In the genomic region with DNA sequence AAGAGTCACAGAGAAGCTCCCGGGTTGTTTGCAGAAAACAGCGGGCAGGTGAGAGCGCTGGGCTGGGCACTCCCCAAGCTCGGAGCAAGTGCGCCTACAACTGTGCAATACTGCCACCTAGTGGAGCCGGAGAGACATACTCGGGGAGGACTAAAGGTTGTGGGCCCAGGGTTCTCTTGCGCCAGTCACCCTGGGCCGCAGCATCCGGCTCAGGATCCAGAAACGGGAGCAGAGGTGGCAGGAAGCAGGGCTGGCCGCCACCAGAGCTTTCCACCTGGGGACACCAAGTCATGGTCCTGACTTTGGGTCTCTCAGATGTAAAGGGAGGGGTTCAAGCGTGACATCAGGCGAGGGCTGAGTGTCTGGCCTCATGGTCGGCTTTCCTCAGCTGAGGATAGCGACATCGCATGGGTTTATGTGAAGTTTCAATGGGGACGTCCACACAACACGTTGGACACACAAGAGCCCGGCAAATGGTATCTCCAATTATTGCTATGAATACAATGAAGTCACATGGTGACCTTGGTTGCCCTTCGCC, we compare ENCODE assay signal across 8 cellular contexts. TPM values are rescaled to one million over a fixed set of nuclear protein-coding genes. Genes with fewer than 3 reads are reported as not detected.
DNase-seq lines count a peak whose midpoint lies in the region; ATAC-seq, FAIRE-seq and TF ChIP-seq lines count a peak whose summit lies in the region.

No MANE protein-coding gene starts in this region.

- WGBS in hepatocyte (ENCODE audit: low lambda C conversion rate, missing lambda C conversion rate) = 35% methylated on average over 21 of the region's 21 CpGs
- 27 to 33% methylated on average over 21 of the region's 21 CpGs for WGBS in sigmoid colon, 2 donors

- H3K4me3 ChIP-seq in HAP-1 (no peak overlapping the region), astrocyte (ENCODE audit: insufficient read depth, low read depth, low read length) (no peak overlapping the region), hepatocyte (no peak overlapping the region), sigmoid colon (no peak overlapping the region)

- TF ChIP-seq EP300 in sigmoid colon (IDR thresholded peaks at IDR 0.05) = no peak

- ATAC-seq in HG02870 (IDR thresholded peaks at IDR 0.05; ENCODE audit: unreplicated experiment) = no peak

- H3K4me1 Mint-ChIP-seq in astrocyte (ENCODE audit: low read depth, unreplicated experiment) = peaks cover 3% of the 10 kb centered on the region

- H3K9me3 ChIP-seq in HAP-1 (no peaks in the 10 kb centered on the region), astrocyte (ENCODE audit: insufficient read depth, low read depth, low read length) (no peaks in the 10 kb centered on the region), hepatocyte (ENCODE audit: low read depth) (no peaks in the 10 kb centered on the region), sigmoid colon (no peaks in the 10 kb centered on the region)

- intact Hi-C loops in sigmoid colon (cut with DNase I) = loop anchor here (10.0 kb wide), 1 partner anchor 568 kb away; no protein-coding TSS in a partner anchor

- no peak for TF ChIP-seq POLR2A in sigmoid colon (IDR thresholded peaks at IDR 0.05)

- in situ Hi-C loops in Caki2 (cut with HindIII; ENCODE audit: low pct_unique_long_range_greater_than_20kb, low sequenced_read_pairs) (no loop called here), HAP-1 (cut with MboI; ENCODE audit: low sequenced_read_pairs) (loop anchor here (10.0 to 25.0 kb wide), 2 partner anchors 172 to 560 kb away; partner anchors contain the start of gene NAPSA)

- H4K20me1 ChIP-seq in astrocyte (ENCODE audit: insufficient read depth, low read length) = no peaks in the 10 kb centered on the region
- no peaks in the 10 kb centered on the region for H4K20me1 ChIP-seq in hepatocyte (ENCODE audit: insufficient read depth, poor library complexity, severe bottlenecking)

- H3K4me3 Mint-ChIP-seq in astrocyte (ENCODE audit: unreplicated experiment) = no peak overlapping the region

- no peaks in the 10 kb centered on the region for H3K36me3 Mint-ChIP-seq in astrocyte (ENCODE audit: low read depth, unreplicated experiment)

- H3K27me3 ChIP-seq in HAP-1 (ENCODE audit: low read depth) (no peaks in the 10 kb centered on the region; the same call in 1 of the 2 replicates), astrocyte (ENCODE audit: insufficient read depth, low read length) (no peaks in the 10 kb centered on the region), hepatocyte (peaks cover 24% of the 10 kb centered on the region), sigmoid colon (peaks cover 0 to 39% (median 9%) of the 10 kb centered on the region in 3 donors)

- H3K27ac ChIP-seq in astrocyte (ENCODE audit: low read depth, low read length) = no peak overlapping the region
- no peak overlapping the region for H3K27ac ChIP-seq in hepatocyte
- no peak overlapping the region for H3K27ac ChIP-seq in sigmoid colon

- no peaks in the 10 kb centered on the region for H3K9me2 ChIP-seq in hepatocyte (replicated peaks; ENCODE audit: insufficient read depth)

- peak overlapping the region; percentile 39 for H2AFZ ChIP-seq in astrocyte (ENCODE audit: low read depth, low read length)
- H2AFZ ChIP-seq in hepatocyte = no peak overlapping the region

- H3K9me3 Mint-ChIP-seq in astrocyte (ENCODE audit: unreplicated experiment) = no peaks in the 10 kb centered on the region

- DNase-seq in Caki2 (ENCODE audit: low read depth) = peak; percentile 72
- DNase-seq in HAP-1 (ENCODE audit: low spot score in 2 of 2) = peak; percentile 64 to 84
- DNase-seq in NCI-H2029 (lab: John Stamatoyannopoulos, UW) = peak; percentile 78
- peak; percentile 32 for DNase-seq in T-helper 22 cell (ENCODE audit: low read depth)
- peak; percentile 25 for DNase-seq in astrocyte (ENCODE audit: low read depth)
- peak; percentile 91 for DNase-seq in hepatocyte (ENCODE audit: low spot score)
- peak; percentile 80 for DNase-seq in sigmoid colon

- H3K4me2 ChIP-seq in astrocyte (ENCODE audit: low read length) (no peak overlapping the region), hepatocyte (peak overlapping the region; percentile 9)

- H3K9ac ChIP-seq in astrocyte (ENCODE audit: low read length) = no peak overlapping the region

- peaks cover 26% of the 10 kb centered on the region for H3K27me3 Mint-ChIP-seq in astrocyte (ENCODE audit: low read depth, unreplicated experiment)

- no peak for FAIRE-seq in astrocyte (lab: Jason Lieb, UNC)

- H3K36me3 ChIP-seq in HAP-1 (replicated peaks) (no peaks in the 10 kb centered on the region), astrocyte (ENCODE audit: insufficient read depth, low read length) (no peaks in the 10 kb centered on the region), hepatocyte (replicated peaks; ENCODE audit: insufficient read depth, low read depth) (no peaks in the 10 kb centered on the region), sigmoid colon (no peaks in the 10 kb centered on the region)

- H3K4me1 ChIP-seq in HAP-1 = no peaks in the 10 kb centered on the region
- H3K4me1 ChIP-seq in astrocyte (ENCODE audit: insufficient read depth, low read length) = no peaks in the 10 kb centered on the region
- H3K4me1 ChIP-seq in hepatocyte (ENCODE audit: insufficient read depth) = no peaks in the 10 kb centered on the region
- H3K4me1 ChIP-seq in sigmoid colon = peaks cover 0 to 5% (median 0%) of the 10 kb centered on the region in 4 donors

- no peak overlapping the region for H3K27ac Mint-ChIP-seq in astrocyte (ENCODE audit: unreplicated experiment)

- H3K79me2 ChIP-seq in astrocyte (ENCODE audit: insufficient read depth, low read length) = no peaks in the 10 kb centered on the region
- no peaks in the 10 kb centered on the region for H3K79me2 ChIP-seq in hepatocyte

- TF ChIP-seq CTCF in astrocyte (IDR thresholded peaks at IDR 0.05; ENCODE audit: insufficient read depth, low read depth, low read length) (peak; percentile 53), hepatocyte (IDR thresholded peaks at IDR 0.05; ENCODE audit: poor library complexity) (peak; percentile 91), sigmoid colon (IDR thresholded peaks at IDR 0.05) (peak; percentile 27 to 78 (median 63))

RNA-seq across cellular contexts. Expression of gene KLK4, which starts 11.2 kb away (rescaled TPM):
- not detected in 2 replicates for total RNA-seq in Caki2 (2014; rRNA removed; shearing (Covaris generic); ENCODE audit: low replicate concordance)
- total RNA-seq in astrocyte (not detected in 2 replicates), hepatocyte (not detected in 2 replicates), sigmoid colon (not detected)
- polyA plus RNA-seq in hepatocyte (0.28 and 0.33 TPM in 2 replicates), sigmoid colon (1 to 10 TPM in 2 of 3 donors, under 1 TPM in 1; 0.39 to 2.8 (median 1.2) TPM)

RNA-seq across cellular contexts. Expression of gene KLK5, which starts 30.5 kb away (rescaled TPM):
- not detected in 2 replicates for total RNA-seq in Caki2 (2014; rRNA removed; shearing (Covaris generic); ENCODE audit: low replicate concordance)
- total RNA-seq in astrocyte (not detected in 2 replicates), hepatocyte (not detected in 2 replicates), sigmoid colon (not detected)
- polyA plus RNA-seq in hepatocyte (0.24 TPM in 1 of 2 replicates, not detected in the other), sigmoid colon (not detected)

RNA-seq across cellular contexts. Expression of gene KLK6, which starts 47.0 kb away (rescaled TPM):
- not detected in 2 replicates for total RNA-seq in Caki2 (2014; rRNA removed; shearing (Covaris generic); ENCODE audit: low replicate concordance)
- 2.7 and 3.5 TPM in 2 replicates for total RNA-seq in astrocyte
- 1.1 and 2.0 TPM in 2 replicates for total RNA-seq in hepatocyte
- polyA plus RNA-seq in hepatocyte = 5.4 and 7.6 TPM in 2 replicates
- not detected for total RNA-seq in sigmoid colon
- not detected for polyA plus RNA-seq in sigmoid colon

RNA-seq across cellular contexts. Expression of gene KLK2, which starts 49.1 kb away (rescaled TPM):
- not detected in 2 replicates for total RNA-seq in Caki2 (2014; rRNA removed; shearing (Covaris generic); ENCODE audit: low replicate concordance)
- total RNA-seq in astrocyte = not detected in 2 replicates
- not detected in 2 replicates for total RNA-seq in hepatocyte
- not detected in 2 replicates for polyA plus RNA-seq in hepatocyte
- total RNA-seq in sigmoid colon = not detected
- polyA plus RNA-seq in sigmoid colon = under 1 TPM in 1 of 3 donors, not detected in 2; 0.28 TPM

Comparison
In these comparisons a context has a peak if more than half of its experiments do, and no peak if none do; other contexts are left out.
1. DNase-seq: peak in every context shown above with its lines; median percentile 91 in hepatocyte; 80 in sigmoid colon; 78 in NCI-H2029; 74 in HAP-1; 72 in Caki2; 32 in T-helper 22 cell; 25 in astrocyte.